ENCODE assay signal across 15 cellular contexts in genomic region chr3:61829301-61830110, GRCh38.
DNase-seq lines count a peak whose midpoint lies in the region; ATAC-seq and TF ChIP-seq lines count a peak whose summit lies in the region.
"Had no signal": no experiment of that assay in that cellular context is flagged by ENCODE, and none has a peak within 500 bp of the region (broad histone marks: within the 10 kb centered on the region; RNA-seq: fewer than 3 reads in every experiment).

No MANE protein-coding gene starts in this region.

- TF ChIP-seq EP300 in stomach (IDR thresholded peaks at IDR 0.05) = no peak

- peaks cover 4% of the 10 kb centered on the region; the same call in 1 of the 2 replicates for H3K4me1 ChIP-seq in HEK293 (ENCODE audit: control insufficient read depth, insufficient read depth, low read length)
- H3K4me1 ChIP-seq in right lobe of liver = peaks cover 0 to 22% (median 0%) of the 10 kb centered on the region in 4 donors
- H3K4me1 ChIP-seq in stomach = peaks cover 0 to 18% (median 5%) of the 10 kb centered on the region in 4 donors
- no peaks in the 10 kb centered on the region for H3K4me1 ChIP-seq in CD8-positive, alpha-beta T cell (ENCODE audit: insufficient read depth, low read length)

- H3K9me3 ChIP-seq in HEK293 (ENCODE audit: control insufficient read depth, insufficient read depth, low read depth, low read length) (no peaks in the 10 kb centered on the region), right lobe of liver (no peaks in the 10 kb centered on the region), stomach (no peaks in the 10 kb centered on the region)
- no peaks in the 10 kb centered on the region for H3K9me3 ChIP-seq in CD8-positive, alpha-beta T cell (ENCODE audit: low read length)

- intact Hi-C loops in right lobe of liver (cut with DNase I) = no loop called here
- intact Hi-C loops in stomach (cut with DNase I; ENCODE audit: low total_unique reads) = no loop called here
- intact Hi-C loops in CD8-positive, alpha-beta T cell (cut with DNase I, micrococcal nuclease) = no loop called here

- no peak for TF ChIP-seq POLR2A in right lobe of liver (IDR thresholded peaks at IDR 0.05)
- TF ChIP-seq POLR2A in stomach (IDR thresholded peaks at IDR 0.05) = no peak

- 27% methylated on average over 10 of the region's 11 CpGs for WGBS in right lobe of liver (ENCODE audit: insufficient coverage, low coverage, low lambda C conversion rate, missing lambda C conversion rate)
- 47 to 59% (median 55%) methylated on average over 11 of the region's 11 CpGs for WGBS in stomach, 5 donors

- no peak overlapping the region for H3K27ac Mint-ChIP-seq in CD8-positive, alpha-beta T cell
- H3K27ac Mint-ChIP-seq: activated CD4-positive, alpha-beta T cell treated with anti-CD3 and anti-CD28 coated beads, Interleukin-2, amount 10 ng/mL, durations not matched to agents 24 days and 14 days; activated T-cell treated with anti-CD3 and anti-CD28 coated beads, Interleukin-2, amount 50 U/mL, for 72 hours; naive thymus-derived CD4-positive, alpha-beta T cell had no signal

- H3K27me3 ChIP-seq in right lobe of liver (no peaks in the 10 kb centered on the region), stomach (no peaks in the 10 kb centered on the region)
- H3K27me3 ChIP-seq in CD8-positive, alpha-beta T cell (ENCODE audit: insufficient read depth, low read length) = no peaks in the 10 kb centered on the region

- H3K27ac ChIP-seq in HEK293 (ENCODE audit: extremely low read depth, low read depth, low read length) (no peak overlapping the region), cingulate gyrus (ENCODE audit: low read depth, low read length) (peak overlapping the region; percentile 48), right lobe of liver (peak overlapping the region in 1 of 3 donors; percentile 10), stomach (peak overlapping the region in 3 of 5 donors; percentile 9 to 39 (median 27))
- no peak overlapping the region for H3K27ac ChIP-seq in CD8-positive, alpha-beta T cell (ENCODE audit: low read depth, low read length)

- no peaks in the 10 kb centered on the region for H3K36me3 Mint-ChIP-seq in CD8-positive, alpha-beta T cell
- H3K36me3 Mint-ChIP-seq: naive thymus-derived CD4-positive, alpha-beta T cell had no signal

- no peaks in the 10 kb centered on the region for H3K4me1 Mint-ChIP-seq in CD8-positive, alpha-beta T cell (ENCODE audit: low read depth)
- H3K4me1 Mint-ChIP-seq: activated CD4-positive, alpha-beta T cell treated with anti-CD3 and anti-CD28 coated beads, Interleukin-2, amount 10 ng/mL, durations not matched to agents 24 days and 14 days; naive thymus-derived CD4-positive, alpha-beta T cell had no signal

- no peaks in the 10 kb centered on the region for H3K27me3 Mint-ChIP-seq in CD8-positive, alpha-beta T cell (ENCODE audit: low read depth)
- H3K27me3 Mint-ChIP-seq: activated CD4-positive, alpha-beta T cell treated with anti-CD3 and anti-CD28 coated beads, Interleukin-2, amount 10 ng/mL, durations not matched to agents 24 days and 14 days had no signal

- H3K4me3 ChIP-seq in HEK293 (ENCODE audit: low read depth, low read length) (no peak overlapping the region), right lobe of liver (no peak overlapping the region), stomach (no peak overlapping the region)
- H3K4me3 ChIP-seq in CD8-positive, alpha-beta T cell (ENCODE audit: low read depth, low read length) = no peak overlapping the region

- H3K36me3 ChIP-seq in HEK293 (ENCODE audit: control insufficient read depth in 2 of 2, insufficient read depth in 1 of 2, low read length in 2 of 2) (no peaks in the 10 kb centered on the region), right lobe of liver (no peaks in the 10 kb centered on the region), stomach (no peaks in the 10 kb centered on the region)
- H3K36me3 ChIP-seq in CD8-positive, alpha-beta T cell (ENCODE audit: insufficient read depth, low read length) = no peaks in the 10 kb centered on the region

- peak; percentile 86 to 89 (median 87) for ATAC-seq in right lobe of liver
- ATAC-seq in CD8-positive, alpha-beta T cell = no peak
- ATAC-seq: activated T-cell treated with anti-CD3 and anti-CD28 coated beads, Interleukin-2, amount 50 U/mL, for 72 hours; naive thymus-derived CD4-positive, alpha-beta T cell had no signal

- TF ChIP-seq CTCF in HEK293 (tag by site-specific recombination; IDR thresholded peaks at IDR 0.05) (no peak), right lobe of liver (IDR thresholded peaks at IDR 0.05) (no peak), stomach (IDR thresholded peaks at IDR 0.05) (no peak)
- TF ChIP-seq CTCF in CD8-positive, alpha-beta T cell (IDR thresholded peaks at IDR 0.05) = no peak

- no peaks in the 10 kb centered on the region for H3K9me3 Mint-ChIP-seq in CD8-positive, alpha-beta T cell
- H3K9me3 Mint-ChIP-seq: activated CD4-positive, alpha-beta T cell treated with anti-CD3 and anti-CD28 coated beads, Interleukin-2, amount 10 ng/mL, durations not matched to agents 24 days and 14 days; naive thymus-derived CD4-positive, alpha-beta T cell had no signal

- no peak for DNase-seq in right lobe of liver
- no peak for DNase-seq in stomach
- no peak for DNase-seq in CD8-positive, alpha-beta T cell
- no peak for DNase-seq in GM19240 (ENCODE audit: insufficient read length, low spot score)
- no peak for DNase-seq in stimulated activated CD4-positive, alpha-beta T cell treated with anti-CD3 and anti-CD28 coated beads, Interleukin-2, amount 100 ng/mL, for 48 hours
- no peak for DNase-seq in pons (ENCODE audit: low spot score)
- DNase-seq: activated CD4-positive, alpha-beta T cell treated with anti-CD3 and anti-CD28 coated beads, Interleukin-2, amount 10 ng/mL, durations not matched to agents 24 days and 14 days; activated T-cell treated with anti-CD3 and anti-CD28 coated beads, Interleukin-2, amount 50 U/mL, for 72 hours; DMS 273 treated with DMSO at 0.1 percent for 48 hours; naive thymus-derived CD4-positive, alpha-beta T cell; NCI-H1417 treated with DMSO at 0.1 percent for 48 hours; NCI-H526 treated with DMSO at 0.1 percent for 48 hours; RPMI8226 had no signal

- CTCF ChIA-PET in HEK293 (lab: Yijun Ruan, JAX) = interaction anchor here (0.8 kb wide), 1 partner anchor 107 kb away, joined by 3 read pairs; no protein-coding TSS in a partner anchor
- CTCF ChIA-PET in CD8-positive, alpha-beta T cell (lab: Charles Lee) = no interaction called here

- POLR2A ChIA-PET in HEK293 (lab: Yijun Ruan, JAX) = no interaction called here
- POLR2A ChIA-PET in CD8-positive, alpha-beta T cell (lab: Charles Lee) = no interaction called here

- no peak overlapping the region for H3K4me3 Mint-ChIP-seq in CD8-positive, alpha-beta T cell
- H3K4me3 Mint-ChIP-seq: activated CD4-positive, alpha-beta T cell treated with anti-CD3 and anti-CD28 coated beads, Interleukin-2, amount 10 ng/mL, durations not matched to agents 24 days and 14 days; activated T-cell treated with anti-CD3 and anti-CD28 coated beads, Interleukin-2, amount 50 U/mL, for 72 hours; naive thymus-derived CD4-positive, alpha-beta T cell had no signal

TF ChIP-seq in HEK293, 187 proteins besides CTCF, POLR2A, EP300 and RAD21:
- TF ChIP-seq ZNF585B (tag by site-specific recombination; IDR thresholded peaks at IDR 0.05) = no peak
- TF ChIP-seq PATZ1 (tag by site-specific recombination; IDR thresholded peaks at IDR 0.05) = 0 out of 2 replicates have a peak, but pooled peaks have one; percentile 19
- TF ChIP-seq MYNN (tag by site-specific recombination; IDR thresholded peaks at IDR 0.05; ENCODE audit: borderline replicate concordance) = no peak
- no peak for TF ChIP-seq ZNF768 (tag by site-specific recombination; IDR thresholded peaks at IDR 0.05)
- TF ChIP-seq, protein P1, sequence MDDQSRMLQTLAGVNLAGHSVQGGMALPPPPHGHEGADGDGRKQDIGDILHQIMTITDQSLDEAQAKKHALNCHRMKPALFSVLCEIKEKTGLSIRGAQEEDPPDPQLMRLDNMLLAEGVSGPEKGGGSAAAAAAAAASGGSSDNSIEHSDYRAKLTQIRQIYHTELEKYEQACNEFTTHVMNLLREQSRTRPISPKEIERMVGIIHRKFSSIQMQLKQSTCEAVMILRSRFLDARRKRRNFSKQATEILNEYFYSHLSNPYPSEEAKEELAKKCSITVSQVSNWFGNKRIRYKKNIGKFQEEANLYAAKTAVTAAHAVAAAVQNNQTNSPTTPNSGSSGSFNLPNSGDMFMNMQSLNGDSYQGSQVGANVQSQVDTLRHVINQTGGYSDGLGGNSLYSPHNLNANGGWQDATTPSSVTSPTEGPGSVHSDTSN (CRISPR knock-in tag; IDR thresholded peaks at IDR 0.05) = no peak
- no peak for TF ChIP-seq ZNF155 (tag by site-specific recombination; IDR thresholded peaks at IDR 0.05)
- no peak for TF ChIP-seq ZNF549 (tag by site-specific recombination; IDR thresholded peaks at IDR 0.05)

Comparison
In these comparisons a context has a peak if more than half of its experiments do, and no peak if none do; other contexts are left out.
1. H3K27ac ChIP-seq: peak in cingulate gyrus (single experiment) and stomach (3 of 5); none in HEK293 (single experiment) and CD8-positive, alpha-beta T cell (single experiment).